1 cellular context compared by ENCODE assay signal in the genomic region with DNA sequence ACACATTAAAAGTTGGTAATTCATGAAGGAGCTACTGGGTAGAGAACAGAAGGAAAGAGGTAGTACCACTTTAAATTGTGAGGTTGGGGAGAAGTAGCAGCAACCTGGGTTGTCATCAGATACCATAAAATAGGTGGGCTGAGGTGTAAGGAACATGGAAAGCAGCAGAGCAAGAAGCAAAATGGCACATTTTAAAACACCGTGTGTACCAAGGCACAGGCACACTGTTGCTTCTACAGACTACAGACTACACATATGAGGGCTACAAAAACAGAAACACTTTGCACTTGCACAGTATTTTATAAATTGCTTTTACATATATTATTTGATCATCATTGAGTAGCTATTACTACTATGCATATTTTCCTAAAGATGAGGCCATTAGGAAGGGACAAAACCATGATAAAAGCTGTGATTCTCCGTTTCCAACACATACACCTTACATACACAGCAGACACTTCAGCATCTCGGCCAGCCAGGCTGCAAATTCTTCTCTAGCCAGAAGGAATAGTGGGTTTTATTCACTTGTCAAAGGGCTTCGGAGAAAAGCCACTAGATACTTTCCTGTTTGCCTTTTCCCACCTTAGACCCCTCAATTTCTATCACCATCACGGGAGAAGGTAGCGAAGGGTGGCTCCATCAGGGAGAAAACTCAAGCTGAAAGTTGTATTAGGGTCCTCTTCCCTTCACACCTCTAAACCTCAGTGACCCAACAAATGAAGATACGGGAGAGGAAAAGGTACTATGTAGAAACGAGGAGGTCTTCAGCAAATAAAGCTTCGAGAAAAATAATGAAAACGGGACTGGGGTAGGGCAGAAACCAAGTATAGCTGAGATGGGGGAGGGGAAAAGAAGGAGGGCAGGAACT.
TF ChIP-seq lines count a peak whose summit lies in the region.

No MANE protein-coding gene starts in this region.

TF ChIP-seq in A549, 52 proteins besides CTCF, POLR2A, EP300 and RAD21:
- TF ChIP-seq MYC (IDR thresholded peaks at IDR 0.05; ENCODE audit: borderline replicate concordance, low read length) (no peak), ZC3H11A (IDR thresholded peaks at IDR 0.05) (no peak), CBX2 (IDR thresholded peaks at IDR 0.05; ENCODE audit: borderline replicate concordance, low read depth) (no peak), HOXB5 (CRISPR knock-in tag; IDR thresholded peaks at IDR 0.05) (no peak)
